ENCODE assay signal across 13 cellular contexts in the genomic region with DNA sequence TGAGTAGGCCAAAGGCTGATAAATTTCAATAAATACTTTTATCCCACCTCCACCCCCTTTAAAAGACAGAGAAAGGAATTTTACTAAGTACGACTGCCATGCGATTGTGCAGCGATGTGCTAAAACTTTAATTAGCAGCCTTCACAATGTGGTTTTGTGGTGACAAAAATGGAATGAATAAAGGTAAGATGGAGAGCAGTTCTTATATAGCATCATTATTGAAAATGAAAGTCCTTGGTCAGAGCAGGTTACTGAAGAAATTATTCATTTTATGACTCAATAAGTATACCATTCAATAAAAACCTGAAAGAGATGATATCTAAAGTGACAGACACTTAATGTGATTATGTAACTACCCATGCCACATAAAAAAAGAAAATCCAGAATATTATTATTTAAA. TPM values are rescaled to one million over a fixed set of nuclear protein-coding genes. Genes with fewer than 3 reads are reported as not detected.
A peak's percentile ranks its signal among the peaks of the same experiment; 100 is the strongest.
DNase-seq lines count a peak whose midpoint lies in the region; ATAC-seq and TF ChIP-seq lines count a peak whose summit lies in the region.
"Had no signal": no experiment of that assay in that cellular context is flagged by ENCODE, and none has a peak within 500 bp of the region (broad histone marks: within the 10 kb centered on the region; RNA-seq: fewer than 3 reads in every experiment).

No MANE protein-coding gene starts in this region.

- no peaks in the 10 kb centered on the region for H3K9me3 ChIP-seq in T-helper 17 cell (ENCODE audit: control insufficient read depth, low read length, poor library complexity, severe bottlenecking)
- no peaks in the 10 kb centered on the region for H3K9me3 ChIP-seq in left lung
- H3K9me3 ChIP-seq: pancreas had no signal

- no peak overlapping the region for H3K27ac ChIP-seq in caudate nucleus (ENCODE audit: low read depth, low read length)
- no peak overlapping the region for H3K27ac ChIP-seq in left lung
- H3K27ac ChIP-seq: pancreas, SK-N-MC had no signal

- intact Hi-C loops in left lung (cut with DNase I): no loop called here

- ATAC-seq in GM18519 (IDR thresholded peaks at IDR 0.05; ENCODE audit: low FRiP score, unreplicated experiment): peak; percentile 85
- peak; percentile 82 for ATAC-seq in HG02973 (IDR thresholded peaks at IDR 0.05; ENCODE audit: unreplicated experiment)
- ATAC-seq in T-helper 17 cell: no peak
- no peak for ATAC-seq in left lung
- ATAC-seq: pancreas had no signal

- peak overlapping the region; percentile 45 for H3K4me3 Mint-ChIP-seq in T-helper 17 cell

- TF ChIP-seq CTCF in GM20000 (IDR thresholded peaks at IDR 0.05; ENCODE audit: extremely low read depth, missing control alignments) (no peak), left lung (IDR thresholded peaks at IDR 0.05) (no peak)

- in situ Hi-C loops in G401 (cut with HindIII; ENCODE audit: low sequenced_read_pairs): no loop called here

- peaks cover 0 to 41% of the 10 kb centered on the region in 2 donors for H3K36me3 ChIP-seq in left lung
- H3K36me3 ChIP-seq: pancreas had no signal

- no peaks in the 10 kb centered on the region for H3K27me3 Mint-ChIP-seq in T-helper 17 cell

- no peaks in the 10 kb centered on the region for H3K27me3 ChIP-seq in left lung
- H3K27me3 ChIP-seq: pancreas had no signal

- peaks cover 7% of the 10 kb centered on the region for H3K4me1 Mint-ChIP-seq in T-helper 17 cell

- H3K36me3 Mint-ChIP-seq in T-helper 17 cell (ENCODE audit: low read depth): no peaks in the 10 kb centered on the region

- no peak overlapping the region for H3K4me3 ChIP-seq in left lung
- H3K4me3 ChIP-seq: lung, pancreas, SK-N-MC had no signal

- H3K4me1 ChIP-seq in left lung: no peaks in the 10 kb centered on the region
- H3K4me1 ChIP-seq: pancreas had no signal

- H3K27ac Mint-ChIP-seq in T-helper 17 cell: no peak overlapping the region

- DNase-seq in GM20000 (ENCODE audit: low spot score) (peak; percentile 40), T-helper 17 cell (no peak), G401 (ENCODE audit: low spot score) (no peak), caudate nucleus (lab: John Stamatoyannopoulos, UW) (no peak), left lung (no peak)
- DNase-seq: activated CD4-positive, alpha-beta T cell treated with anti-CD3 and anti-CD28 coated beads, Interleukin-2, amount 50 U/mL, for 4 hours; NCI-H1048; NCI-H774; pancreas had no signal

RNA-seq across cellular contexts. Expression of gene MTIF2, which starts 33.2 kb away (rescaled TPM):
- total RNA-seq in T-helper 17 cell (10 to 100 TPM; 16.8 to 18.7 TPM), left lung (10 to 100 TPM; 19.8 to 29.1 TPM)
- 41.2 and 47.9 TPM in 2 replicates for total RNA-seq in G401 (2014; rRNA removed; shearing (Covaris generic))

Comparison
In these comparisons a context has a peak if more than half of its experiments do, and no peak if none do; other contexts are left out.
1. ATAC-seq: peak in GM18519 (single experiment) and HG02973 (single experiment); none in T-helper 17 cell (single experiment) and left lung (single experiment).